8 cellular contexts compared by ENCODE assay signal in genomic region chr1:37473431-37474050, GRCh38. TPM values are rescaled to one million over a fixed set of nuclear protein-coding genes. Genes with fewer than 3 reads are reported as not detected.
DNase-seq lines count a peak whose midpoint lies in the region; FAIRE-seq and TF ChIP-seq lines count a peak whose summit lies in the region.

No MANE protein-coding gene starts in this region.

- no peaks in the 10 kb centered on the region for H3K27me3 Mint-ChIP-seq in activated T-cell treated with anti-CD3 and anti-CD28 coated beads, Interleukin-2, amount 50 U/mL, for 24 hours
- no peaks in the 10 kb centered on the region for H3K27me3 Mint-ChIP-seq in T-helper 2 cell treated with Interferon-gamma antibody and Interleukin-4, amounts not matched to agents 5 μg/mL and 100 μg/mL, for 36 hours (ENCODE audit: low read depth)

- H4K8ac ChIP-seq in H1 (ENCODE audit: extremely low read depth, insufficient read depth, low read length): no peak overlapping the region

- H4K91ac ChIP-seq in H1 (replicated peaks; ENCODE audit: insufficient read length, low read length): no peak overlapping the region

- peak overlapping the region; percentile 42; the same call in 1 of the 2 replicates for H3K18ac ChIP-seq in H1 (ENCODE audit: extremely low read depth, low read length)

- TF ChIP-seq RAD21 in H1 (IDR thresholded peaks at IDR 0.05 in 1 of 2, conservative IDR thresholded peaks at IDR 0.05 in 1 of 2; ENCODE audit: low read depth in 2 of 2, low read length in 2 of 2): no peak

- H3K27ac Mint-ChIP-seq in activated T-cell treated with anti-CD3 and anti-CD28 coated beads, Interleukin-2, amount 50 U/mL, for 24 hours: peak overlapping the region; percentile 89
- H3K27ac Mint-ChIP-seq in T-helper 2 cell treated with Interferon-gamma antibody and Interleukin-4, amounts not matched to agents 5 μg/mL and 100 μg/mL, for 36 hours: peak overlapping the region; percentile 60

- H3K9me3 Mint-ChIP-seq in activated T-cell treated with anti-CD3 and anti-CD28 coated beads, Interleukin-2, amount 50 U/mL, for 24 hours: no peaks in the 10 kb centered on the region
- H3K9me3 Mint-ChIP-seq in T-helper 2 cell treated with Interferon-gamma antibody and Interleukin-4, amounts not matched to agents 5 μg/mL and 100 μg/mL, for 36 hours: no peaks in the 10 kb centered on the region

- H2BK20ac ChIP-seq in H1 (ENCODE audit: low read length): peak overlapping the region; percentile 94; the same call in 1 of the 2 replicates

- peaks cover 8% of the 10 kb centered on the region for H3K23me2 ChIP-seq in H1 (ENCODE audit: low read depth, low read length)

- no peaks in the 10 kb centered on the region for H3K9me3 ChIP-seq in H1 (ENCODE audit: insufficient read depth in 2 of 2, low read depth in 1 of 2, low read length in 1 of 2)
- no peaks in the 10 kb centered on the region for H3K9me3 ChIP-seq in mucosa of rectum (ENCODE audit: control insufficient read depth in 2 of 2, low read length in 2 of 2)
- H3K9me3 ChIP-seq in vagina: no peaks in the 10 kb centered on the region

- FAIRE-seq in H1 (lab: Jason Lieb, UNC): no peak

- peaks cover 6 to 58% (median 36%) of the 10 kb centered on the region in 4 experiments for H3K4me1 ChIP-seq in H1 (replicated peaks in 1 of 4; ENCODE audit: control insufficient read depth in 3 of 4, insufficient read depth in 4 of 4, low read length in 3 of 4)
- peaks cover 54 to 61% of the 10 kb centered on the region in 2 donors for H3K4me1 ChIP-seq in mucosa of rectum (ENCODE audit: control insufficient read depth in 2 of 2, insufficient read depth in 2 of 2, low read length in 2 of 2)
- H3K4me1 ChIP-seq in vagina: peaks cover 70% of the 10 kb centered on the region

- H3K79me1 ChIP-seq in H1 (ENCODE audit: low read depth, low read length): peaks cover 6% of the 10 kb centered on the region

- POLR2A ChIA-PET in H1 (lab: Charles Lee; ENCODE audit: partially characterized antibody): interaction anchor here (0.7 to 5.7 kb wide), 13 partner anchors 10 to 219 kb away, joined by 3 to 68 read pairs (median 5); partner anchors contain the start of genes CDCA8 and MEAF6

- no peak for DNase-seq in activated T-cell treated with anti-CD3 and anti-CD28 coated beads, Interleukin-2, amount 50 U/mL, for 24 hours
- DNase-seq in activated T-cell treated with anti-CD3 and anti-CD28 coated beads for 4 hours (no peak), H1 (ENCODE audit: low read depth in 1 of 2, low spot score in 2 of 2) (no peak), vagina (ENCODE audit: extremely low spot score in 2 of 2) (no peak), SHP77 treated with DMSO at 0.1 percent for 48 hours (lab: John Stamatoyannopoulos, UW) (no peak), mucosa of gallbladder (ENCODE audit: low spot score) (no peak)
- peak; percentile 23 for DNase-seq in T-helper 2 cell treated with Interferon-gamma antibody and Interleukin-4, amounts not matched to agents 5 μg/mL and 100 μg/mL, for 36 hours (ENCODE audit: low spot score)

- H2BK5ac ChIP-seq in H1 (ENCODE audit: low read depth, low read length): no peak overlapping the region

- intact Hi-C loops in vagina (cut with DNase I): no loop called here

- H4K20me1 ChIP-seq in H1 (replicated peaks in 1 of 2; ENCODE audit: control insufficient read depth in 1 of 2, insufficient read depth in 2 of 2, low read length in 2 of 2): peaks cover 0 to 18% of the 10 kb centered on the region in 2 experiments

- WGBS in H1 (ENCODE audit: extremely low coverage in 1 of 2, insufficient coverage in 1 of 2, insufficient read length in 1 of 2, insufficient replicate concordance in 2 of 2, low coverage in 1 of 2, low lambda C conversion rate in 2 of 2, missing lambda C conversion rate in 1 of 2), 2 experiments: 54% methylated on average over 12 of the region's 12 CpGs; no CpG with 5 or more reads in 1 of the 2 experiments

- no peak overlapping the region for H4K5ac ChIP-seq in H1 (ENCODE audit: insufficient read length, low read depth, low read length)

- TF ChIP-seq CTCF in H1 (IDR thresholded peaks at IDR 0.05; ENCODE audit: control extremely low read depth in 1 of 3, insufficient read depth in 1 of 3, low read depth in 1 of 3, low read length in 3 of 3) (no peak), vagina (IDR thresholded peaks at IDR 0.05) (no peak)

- H3K4me3 ChIP-seq in H1 (ENCODE audit: extremely low read depth in 1 of 4, insufficient read depth in 2 of 4, low read depth in 3 of 4, low read length in 4 of 4) (peak overlapping the region; percentile 46 to 76 (median 62); a peak in 7 of 8 replicates), mucosa of rectum (ENCODE audit: low read length in 2 of 2) (peak overlapping the region; percentile 89 to 97), vagina (peak overlapping the region; percentile 84 to 87)

- H3K9ac ChIP-seq in H1 (replicated peaks in 1 of 4; ENCODE audit: extremely low read depth in 1 of 4, low read depth in 3 of 4, low read length in 3 of 4) (peak overlapping the region in 1 of 4 experiments; percentile 6; a peak in 3 of 7 replicates), mucosa of rectum (ENCODE audit: low read depth in 1 of 2, low read length in 2 of 2) (peak overlapping the region; percentile 95 to 99)

- H2BK120ac ChIP-seq in H1 (replicated peaks; ENCODE audit: low read depth, low read length): no peak overlapping the region

- H2AFZ ChIP-seq in H1 (ENCODE audit: low read length): 0 out of 2 replicates have a peak overlapping the region, but pooled peaks have one; percentile 80

- H2BK12ac ChIP-seq in H1 (ENCODE audit: low read depth, low read length): peak overlapping the region; percentile 98; the same call in 1 of the 2 replicates

- no peak overlapping the region for H3K14ac ChIP-seq in H1 (ENCODE audit: insufficient read length)

- H3K23ac ChIP-seq in H1 (ENCODE audit: insufficient read length): no peak overlapping the region

- no peak overlapping the region for H2AK5ac ChIP-seq in H1 (ENCODE audit: low read depth, low read length)

- peaks cover 38% of the 10 kb centered on the region for H3K36me3 Mint-ChIP-seq in activated T-cell treated with anti-CD3 and anti-CD28 coated beads, Interleukin-2, amount 50 U/mL, for 24 hours (ENCODE audit: low read depth)
- H3K36me3 Mint-ChIP-seq in T-helper 2 cell treated with Interferon-gamma antibody and Interleukin-4, amounts not matched to agents 5 μg/mL and 100 μg/mL, for 36 hours (ENCODE audit: low read depth): peaks cover 35% of the 10 kb centered on the region

- no peak for TF ChIP-seq EP300 in H1 (IDR thresholded peaks at IDR 0.05; ENCODE audit: borderline replicate concordance in 1 of 2, low read depth in 2 of 2, low read length in 2 of 2)

- H3K79me2 ChIP-seq in H1 (ENCODE audit: control insufficient read depth in 1 of 2, insufficient read depth in 2 of 2, low read length in 2 of 2): peaks cover 0 to 22% of the 10 kb centered on the region in 2 experiments; a peak in 2 of 4 replicates

- H2BK15ac ChIP-seq in H1 (ENCODE audit: low read length): peak overlapping the region; percentile 99; the same call in 1 of the 2 replicates

- H3K27me3 ChIP-seq in H1 (replicated peaks in 1 of 4; ENCODE audit: control insufficient read depth in 3 of 4, extremely low read depth in 1 of 4, insufficient read depth in 3 of 4, low read length in 3 of 4): peaks cover 1 to 13% (median 9%) of the 10 kb centered on the region in 4 experiments; a peak in 6 of 7 replicates
- no peaks in the 10 kb centered on the region for H3K27me3 ChIP-seq in mucosa of rectum (ENCODE audit: control insufficient read depth in 2 of 2, insufficient read depth in 2 of 2, low read length in 2 of 2)
- no peaks in the 10 kb centered on the region for H3K27me3 ChIP-seq in vagina

- peak overlapping the region; percentile 75 to 98 for H3K4me2 ChIP-seq in H1 (ENCODE audit: insufficient read depth in 1 of 2, low read depth in 2 of 2, low read length in 2 of 2)

- H3K4ac ChIP-seq in H1 (replicated peaks; ENCODE audit: insufficient read length, low read depth, low read length): peak overlapping the region; percentile 54

- no peak overlapping the region for H3K56ac ChIP-seq in H1 (replicated peaks; ENCODE audit: insufficient read length, low read depth, low read length)

- peaks cover 0 to 7% (median 3%) of the 10 kb centered on the region in 4 experiments; a peak in 3 of 8 replicates for H3K36me3 ChIP-seq in H1 (ENCODE audit: control insufficient read depth in 2 of 4, insufficient read depth in 4 of 4, low read length in 3 of 4)
- peaks cover 17 to 18% of the 10 kb centered on the region in 2 donors for H3K36me3 ChIP-seq in mucosa of rectum (ENCODE audit: control insufficient read depth in 2 of 2, insufficient read depth in 2 of 2, low read length in 2 of 2)
- no peaks in the 10 kb centered on the region for H3K36me3 ChIP-seq in vagina

- peaks cover 48% of the 10 kb centered on the region for H3K4me1 Mint-ChIP-seq in activated T-cell treated with anti-CD3 and anti-CD28 coated beads, Interleukin-2, amount 50 U/mL, for 24 hours (ENCODE audit: low read depth)
- peaks cover 48% of the 10 kb centered on the region for H3K4me1 Mint-ChIP-seq in T-helper 2 cell treated with Interferon-gamma antibody and Interleukin-4, amounts not matched to agents 5 μg/mL and 100 μg/mL, for 36 hours (ENCODE audit: low read depth)

- no peak overlapping the region for H3K27ac ChIP-seq in H1 (ENCODE audit: low read depth, low read length)
- peak overlapping the region; percentile 96 to 98 for H3K27ac ChIP-seq in mucosa of rectum (ENCODE audit: low read depth in 2 of 2, low read length in 2 of 2)
- peak overlapping the region; percentile 98 for H3K27ac ChIP-seq in vagina

- CTCF ChIA-PET in H1 (lab: Charles Lee; ENCODE audit: partially characterized antibody): interaction anchor here (1.0 to 17.4 kb wide), 5 partner anchors 7 to 926 kb away, joined by 3 to 213 read pairs (median 12); no protein-coding TSS in a partner anchor

- TF ChIP-seq POLR2A in H1 (IDR thresholded peaks at IDR 0.05; ENCODE audit: control extremely low read depth in 1 of 2, low read depth in 2 of 2, low read length in 2 of 2) (no peak), vagina (IDR thresholded peaks at IDR 0.05) (no peak)

- H3K4me3 Mint-ChIP-seq in activated T-cell treated with anti-CD3 and anti-CD28 coated beads, Interleukin-2, amount 50 U/mL, for 24 hours: peak overlapping the region; percentile 97
- peak overlapping the region; percentile 83 for H3K4me3 Mint-ChIP-seq in T-helper 2 cell treated with Interferon-gamma antibody and Interleukin-4, amounts not matched to agents 5 μg/mL and 100 μg/mL, for 36 hours

RNA-seq across cellular contexts. Expression of gene ZC3H12A, which starts 0.8 kb away (rescaled TPM):
- total RNA-seq in H1 (2021; fragmentation: NEBNext Ultra II Directional; extraction: Animal tissue kit (Norgen Biotek cat#: 25700)): 7.4 TPM in 2 replicates
- 10.0 and 13.7 TPM in 2 replicates for polyA plus RNA-seq in H1 (2011; rRNA removed)
- 8.1 TPM for polyA plus RNA-seq in H1 (2011; cell fraction: cytosol; rRNA removed)
- 20.1 TPM for polyA plus RNA-seq in H1 (2011; cell fraction: nucleus; rRNA removed)
- 5.6 to 7.4 TPM (median 6.7 TPM) in 4 replicates for polyA plus RNA-seq in H1 (2012, experiment 1 of 2)
- 6.9 TPM for polyA plus RNA-seq in H1 (2012, experiment 2 of 2)
- 4.6 TPM for polyA plus RNA-seq in H1 (2013, experiment 1 of 2)
- 4.4 TPM for polyA plus RNA-seq in H1 (2013, experiment 2 of 2)
- 4.1 and 7.6 TPM in 2 replicates for polyA minus RNA-seq in H1 (2011; rRNA and poly(A)+ RNA removed)
- polyA minus RNA-seq in H1 (2011; cell fraction: cytosol; rRNA and poly(A)+ RNA removed): 3.1 TPM
- polyA minus RNA-seq in H1 (2011; cell fraction: nucleus; rRNA and poly(A)+ RNA removed): 5.9 TPM
- total RNA-seq in vagina (51.6 TPM), mucosa of gallbladder (17.6 TPM)

RNA-seq across cellular contexts. Expression of gene MEAF6, which starts 41.0 kb away (rescaled TPM):
- total RNA-seq in H1 (2021; fragmentation: NEBNext Ultra II Directional; extraction: Animal tissue kit (Norgen Biotek cat#: 25700)): 36.9 and 38.8 TPM in 2 replicates
- polyA plus RNA-seq in H1 (2011; rRNA removed): 12.7 and 23.0 TPM in 2 replicates
- 25.2 TPM for polyA plus RNA-seq in H1 (2011; cell fraction: cytosol; rRNA removed)
- 11.0 TPM for polyA plus RNA-seq in H1 (2011; cell fraction: nucleus; rRNA removed)
- 29.3 to 41.8 TPM (median 33.7 TPM) in 4 replicates for polyA plus RNA-seq in H1 (2012, experiment 1 of 2)
- polyA plus RNA-seq in H1 (2012, experiment 2 of 2): 14.8 TPM
- polyA plus RNA-seq in H1 (2013, experiment 1 of 2): 26.5 TPM
- polyA plus RNA-seq in H1 (2013, experiment 2 of 2): 27.5 TPM
- 10.3 and 12.0 TPM in 2 replicates for polyA minus RNA-seq in H1 (2011; rRNA and poly(A)+ RNA removed)
- 9.3 TPM for polyA minus RNA-seq in H1 (2011; cell fraction: cytosol; rRNA and poly(A)+ RNA removed)
- 10.8 TPM for polyA minus RNA-seq in H1 (2011; cell fraction: nucleus; rRNA and poly(A)+ RNA removed)
- 54.5 TPM for total RNA-seq in vagina
- 74.2 TPM for total RNA-seq in mucosa of gallbladder
